ENCODE assay signal across 19 cellular contexts in the genomic region with DNA sequence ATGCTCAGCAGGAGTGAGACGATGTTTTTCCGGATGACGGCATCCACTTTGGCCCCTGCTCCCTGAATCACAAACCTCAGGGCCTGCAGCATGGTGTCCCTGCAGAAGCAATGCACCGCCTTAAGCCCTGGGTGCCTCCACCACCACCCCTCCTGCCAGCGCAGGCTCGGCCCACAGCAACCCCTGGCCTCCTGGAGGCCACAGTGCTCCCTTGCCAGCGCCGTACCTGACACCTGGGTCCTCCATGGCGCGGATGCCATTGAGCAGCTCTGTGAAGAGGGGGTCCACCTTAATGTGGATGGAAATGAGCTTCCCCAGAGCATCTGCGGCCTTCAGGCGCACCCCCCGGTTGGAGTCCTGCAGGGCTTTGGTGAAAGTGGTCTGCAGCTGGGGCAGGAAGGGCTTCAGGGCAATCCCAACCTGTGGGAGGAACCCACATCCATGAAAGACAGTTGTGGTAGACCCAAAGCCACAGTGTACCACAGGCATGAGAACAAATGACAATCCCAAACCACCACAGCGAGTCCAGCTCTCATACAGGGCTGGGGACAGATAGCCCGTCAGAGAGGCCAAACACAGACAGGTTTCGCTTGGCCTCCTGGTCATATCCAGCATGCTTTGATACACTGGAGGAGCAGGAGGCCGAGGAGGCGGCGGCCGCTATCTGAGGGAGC.
"Had no signal": no experiment of that assay in that cellular context is flagged by ENCODE, and none has a peak within 500 bp of the region (broad histone marks: within the 10 kb centered on the region; RNA-seq: fewer than 3 reads in every experiment).

No MANE protein-coding gene starts in this region.

- H3K27ac Mint-ChIP-seq: activated CD4-positive, alpha-beta memory T cell treated with anti-CD3 and anti-CD28 coated beads for 36 hours; activated T-helper 1 cell treated with anti-CD3 and anti-CD28 coated beads, Interleukin-12 subunit alpha, Interleukin-12 subunit beta, Interleukin-2, Interleukin-4 antibody, amounts not matched to agents 30 ng/mL and 10 ng/mL and 1 ng/mL, durations not matched to agents 14 hours and 24 hours and 36 hours; effector memory CD8-positive, alpha-beta T cell; natural killer cell; stimulated activated effector memory CD8-positive, alpha-beta T cell treated with anti-CD3 and anti-CD28 coated beads, Interleukin-12 subunit alpha, Interleukin-12 subunit beta, amount 100 ng/mL, for 72 hours had no signal

- H3K4me1 ChIP-seq: parathyroid adenoma, upper lobe of left lung had no signal

- DNase-seq: activated CD4-positive, alpha-beta memory T cell treated with anti-CD3 and anti-CD28 coated beads for 36 hours; activated CD4-positive, alpha-beta T cell treated with anti-CD3 and anti-CD28 coated beads for 4 hours; activated gamma-delta T cell treated with Interleukin-2 at 50 U/mL for 16 hours; activated T-cell treated with anti-CD3 and anti-CD28 coated beads for 4 hours; effector memory CD8-positive, alpha-beta T cell; mesendoderm; natural killer cell; stimulated activated CD4-positive, alpha-beta T cell treated with anti-CD3 and anti-CD28 coated beads, Interleukin-4, amount 100 ng/mL, for 24 hours; T-helper 2 cell; upper lobe of left lung; WERI-Rb-1 had no signal

- H3K4me1 Mint-ChIP-seq: natural killer cell had no signal

- H3K4me3 Mint-ChIP-seq: activated CD4-positive, alpha-beta memory T cell treated with anti-CD3 and anti-CD28 coated beads for 36 hours; activated T-helper 1 cell treated with anti-CD3 and anti-CD28 coated beads, Interleukin-12 subunit alpha, Interleukin-12 subunit beta, Interleukin-2, Interleukin-4 antibody, amounts not matched to agents 30 ng/mL and 10 ng/mL and 1 ng/mL, durations not matched to agents 14 hours and 24 hours and 36 hours; effector memory CD8-positive, alpha-beta T cell; natural killer cell; stimulated activated effector memory CD8-positive, alpha-beta T cell treated with anti-CD3 and anti-CD28 coated beads, Interleukin-12 subunit alpha, Interleukin-12 subunit beta, amount 100 ng/mL, for 72 hours had no signal

- H3K27me3 Mint-ChIP-seq: activated CD4-positive, alpha-beta memory T cell treated with anti-CD3 and anti-CD28 coated beads for 36 hours; effector memory CD8-positive, alpha-beta T cell had no signal

- FAIRE-seq: bronchial epithelial cell had no signal

- H3K4me3 ChIP-seq: thoracic aorta, upper lobe of left lung had no signal

- H2AFZ ChIP-seq: parathyroid adenoma had no signal

- H3K9ac ChIP-seq: parathyroid adenoma had no signal

- H3K27me3 ChIP-seq: neutrophil, upper lobe of left lung had no signal

- H3K27ac ChIP-seq: neutrophil, parathyroid adenoma, thoracic aorta, upper lobe of left lung had no signal

- H3K9me3 ChIP-seq: neutrophil, thoracic aorta, upper lobe of left lung had no signal

- H3K36me3 Mint-ChIP-seq: natural killer cell had no signal

- ATAC-seq: activated naive CD4-positive, alpha-beta T cell treated with anti-CD3 and anti-CD28 coated beads, Interleukin-2, amount 50 U/mL, for 72 hours; effector memory CD8-positive, alpha-beta T cell; natural killer cell; sciatic nerve; stimulated activated effector memory CD8-positive, alpha-beta T cell treated with anti-CD3 and anti-CD28 coated beads, Interleukin-12 subunit alpha, Interleukin-12 subunit beta, amount 100 ng/mL, for 72 hours had no signal
